In genomic region chr17:5078106-5079028, GRCh38 we compare ENCODE assay signal across 9 cellular contexts. TPM values are rescaled to one million over a fixed set of nuclear protein-coding genes. Genes with fewer than 3 reads are reported as not detected.
A peak's percentile ranks its signal among the peaks of the same experiment; 100 is the strongest.
DNase-seq lines count a peak whose midpoint lies in the region; ATAC-seq, FAIRE-seq and TF ChIP-seq lines count a peak whose summit lies in the region.
"Had no signal": no experiment of that assay in that cellular context is flagged by ENCODE, and none has a peak within 500 bp of the region (broad histone marks: within the 10 kb centered on the region; RNA-seq: fewer than 3 reads in every experiment).

ZFP3 (plus strand) TSS chr17:5078467; CDS start chr17:5091505, 13,038 bp downstream.

- no peak within 1 kb of the TSS for H3K27ac ChIP-seq in trophoblast cell (ENCODE audit: low read depth, low read length)
- peak within 1 kb of the TSS; percentile 92 for H3K27ac ChIP-seq in thymus (ENCODE audit: low read depth)
- H3K27ac ChIP-seq: KMS-11 had no signal

- no peak within 1 kb of the TSS for H4K91ac ChIP-seq in trophoblast cell (ENCODE audit: low read depth, low read length)

- no peak within 1 kb of the TSS for H3K9ac ChIP-seq in trophoblast cell (ENCODE audit: low read length)
- H3K9ac ChIP-seq: KMS-11 had no signal

- H3K9me3 ChIP-seq in BE2C, result no peaks in the 10 kb centered on the region
- H3K9me3 ChIP-seq in trophoblast cell (ENCODE audit: insufficient read depth, low read depth, low read length), result peaks cover 13% of the 10 kb centered on the region
- no peaks in the 10 kb centered on the region for H3K9me3 ChIP-seq in thymus (ENCODE audit: control insufficient read depth)

- no peak within 1 kb of the TSS for H4K12ac ChIP-seq in trophoblast cell (ENCODE audit: low read depth, low read length)

- no peaks in the 10 kb centered on the region for H3K79me1 ChIP-seq in trophoblast cell (ENCODE audit: low read length)

- TF ChIP-seq CTCF in BE2C (IDR thresholded peaks at IDR 0.05; ENCODE audit: low read depth, low read length), result no peak

- H3K18ac ChIP-seq in trophoblast cell (ENCODE audit: low read length), result no peak within 1 kb of the TSS

- H3K27me3 ChIP-seq in BE2C (no peaks in the 10 kb centered on the region), trophoblast cell (ENCODE audit: insufficient read depth, low read length) (no peaks in the 10 kb centered on the region), thymus (ENCODE audit: control insufficient read depth, insufficient read depth) (no peaks in the 10 kb centered on the region)

- no CpG with 5 or more reads among the region's 75 CpGs for WGBS in trophoblast cell (ENCODE audit: extremely low coverage, insufficient coverage, insufficient read length)
- under 1% methylated on average over 75 of the region's 75 CpGs for WGBS in thymus

- H3K14ac ChIP-seq in trophoblast cell (ENCODE audit: low read length), result no peak within 1 kb of the TSS

- H3K4me2 ChIP-seq in trophoblast cell (ENCODE audit: low read length), result peak within 1 kb of the TSS; percentile 41
- H3K4me2 ChIP-seq: KMS-11 had no signal

- no peak within 1 kb of the TSS for H4K8ac ChIP-seq in trophoblast cell (ENCODE audit: low read depth, low read length)

- no peak within 1 kb of the TSS for H2BK12ac ChIP-seq in trophoblast cell (ENCODE audit: low read length)

- H2AK5ac ChIP-seq in trophoblast cell (ENCODE audit: low read length), result no peak within 1 kb of the TSS

- peak within 1 kb of the TSS; percentile 46 for H3K4me3 ChIP-seq in BE2C (ENCODE audit: low read depth, low read length)
- H3K4me3 ChIP-seq in trophoblast cell (ENCODE audit: low read depth, low read length), result peak within 1 kb of the TSS; percentile 39
- peak within 1 kb of the TSS; percentile 72 for H3K4me3 ChIP-seq in thymus (ENCODE audit: low read length)

- H2BK120ac ChIP-seq in trophoblast cell (ENCODE audit: insufficient read depth, low read length, poor library complexity), result no peak within 1 kb of the TSS

- peak; percentile 93 for FAIRE-seq in GM19239 (lab: Jason Lieb, UNC)

- no peak within 1 kb of the TSS for H2AFZ ChIP-seq in trophoblast cell (ENCODE audit: insufficient read depth, low read length, poor library complexity)

- H3K4me1 ChIP-seq in BE2C, result no peaks in the 10 kb centered on the region
- no peaks in the 10 kb centered on the region for H3K4me1 ChIP-seq in trophoblast cell (ENCODE audit: control insufficient read depth in 1 of 2, insufficient read depth in 2 of 2, low read length in 2 of 2)
- H3K4me1 ChIP-seq in thymus (ENCODE audit: control insufficient read depth, insufficient read depth, low read length), result peaks cover 9% of the 10 kb centered on the region

- H3K79me2 ChIP-seq in trophoblast cell (ENCODE audit: control insufficient read depth, insufficient read depth, low read length, poor library complexity), result no peaks in the 10 kb centered on the region

- peak; percentile 76 for ATAC-seq in HG03521 (IDR thresholded peaks at IDR 0.05; ENCODE audit: unreplicated experiment)

- DNase-seq in BE2C (peak; percentile 54), GM19239 (ENCODE audit: insufficient read length, low spot score) (peak; percentile 81), RPMI7951 (ENCODE audit: low read depth) (peak; percentile 47), germinal center (ENCODE audit: low spot score) (peak; percentile 89), trophoblast cell (peak; percentile 83 to 87)
- DNase-seq in activated naive CD4-positive, alpha-beta T cell (lab: John Stamatoyannopoulos, UW), result peak; percentile 48 to 66 (median 56)

- no peak within 1 kb of the TSS for H3K4ac ChIP-seq in trophoblast cell (ENCODE audit: low read depth, low read length)

- no peak within 1 kb of the TSS for H2BK5ac ChIP-seq in trophoblast cell (ENCODE audit: low read depth, low read length, poor library complexity)

- H3K23ac ChIP-seq in trophoblast cell (ENCODE audit: low read length), result no peak within 1 kb of the TSS

- H3K36me3 ChIP-seq in BE2C (no peaks in the 10 kb centered on the region), trophoblast cell (ENCODE audit: control insufficient read depth in 1 of 2, insufficient read depth in 2 of 2, low read length in 2 of 2) (no peaks in the 10 kb centered on the region), thymus (ENCODE audit: control insufficient read depth, insufficient read depth) (no peaks in the 10 kb centered on the region)

RNA-seq across cellular contexts. Expression of gene ZFP3, which starts in this region (rescaled TPM):
- 4.4 TPM for polyA plus RNA-seq in BE2C (2012; ENCODE audit: insufficient read depth, insufficient read length, low read depth)
- total RNA-seq in RPMI7951 (2014; rRNA removed; shearing (Covaris generic)), result 0.36 and 0.39 TPM in 2 replicates
- 0.11 TPM in 2 replicates for polyA plus RNA-seq in trophoblast cell (2013)
- 4.6 TPM for polyA plus RNA-seq in thymus

Comparison
In these comparisons a context has a peak if more than half of its experiments do, and no peak if none do; other contexts are left out.
1. Peak in DNase-seq in RPMI7951; RNA of the gene not detected or under 1 TPM.